25 cellular contexts compared by ENCODE assay signal in the genomic region with DNA sequence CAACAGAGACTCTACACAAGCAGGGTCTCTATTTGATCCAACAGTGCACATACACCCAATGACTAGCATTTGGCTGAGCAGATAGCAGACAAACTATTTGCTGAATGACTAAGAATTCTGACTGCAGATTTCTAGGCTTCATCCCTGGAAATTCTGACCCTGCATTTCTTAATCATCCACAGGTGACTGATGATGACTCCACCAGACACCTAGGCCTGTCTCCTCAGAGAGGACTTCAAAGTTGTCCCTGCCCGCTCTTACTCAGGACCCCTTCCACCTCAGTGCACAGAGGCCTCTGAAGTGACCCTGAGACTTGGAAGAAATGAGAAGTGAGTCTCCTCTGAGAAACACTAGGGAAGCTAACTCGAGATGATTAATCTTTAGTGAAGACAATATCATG. TPM values are rescaled to one million over a fixed set of nuclear protein-coding genes. Genes with fewer than 3 reads are reported as not detected.
A peak's percentile ranks its signal among the peaks of the same experiment; 100 is the strongest.
DNase-seq lines count a peak whose midpoint lies in the region; ATAC-seq, FAIRE-seq and TF ChIP-seq lines count a peak whose summit lies in the region.
"Had no signal": no experiment of that assay in that cellular context is flagged by ENCODE, and none has a peak within 500 bp of the region (broad histone marks: within the 10 kb centered on the region; RNA-seq: fewer than 3 reads in every experiment).

No MANE protein-coding gene starts in this region.

- TF ChIP-seq CTCF in SK-N-SH (IDR thresholded peaks at IDR 0.05) (no peak), A549 (IDR thresholded peaks at IDR 0.05) (no peak), PC-3 (conservative IDR thresholded peaks at IDR 0.05; ENCODE audit: low read depth, low read length) (no peak), fibroblast of mammary gland (conservative IDR thresholded peaks at IDR 0.05; ENCODE audit: control insufficient read depth, insufficient read depth, low read depth, low read length) (no peak), lower lobe of right lung (IDR thresholded peaks at IDR 0.05) (no peak)

- H3K36me3 ChIP-seq in SK-N-SH (replicated peaks in 1 of 2; ENCODE audit: control insufficient read depth in 1 of 2, insufficient read depth in 2 of 2, low read length in 1 of 2) (peaks cover 22 to 31% of the 10 kb centered on the region in 2 experiments), PC-3 (ENCODE audit: low read depth, low read length) (0 out of 2 replicates have a peak, but pooled peaks cover 8% of the 10 kb centered on the region), lower lobe of right lung (peaks cover 35% of the 10 kb centered on the region)
- H3K36me3 ChIP-seq: BE2C had no signal

- no peak overlapping the region for H3K9ac ChIP-seq in SK-N-SH
- H3K9ac ChIP-seq in PC-3 (ENCODE audit: low read length), result peak overlapping the region; percentile 65

- POLR2A ChIA-PET in SK-N-SH (lab: Yijun Ruan, JAX) (no interaction called here), A549 (lab: Yijun Ruan, JAX) (no interaction called here), PC-3 (lab: Charles Lee; ENCODE audit: unreplicated experiment) (no interaction called here)

- H3K27ac ChIP-seq in SK-N-SH (ENCODE audit: low read depth in 2 of 2, low read length in 1 of 2), result no peak overlapping the region; a peak in 1 of 4 replicates
- H3K27ac ChIP-seq in A549, result peak overlapping the region; percentile 69 to 84
- H3K27ac ChIP-seq in PC-3 (ENCODE audit: low read length), result peak overlapping the region; percentile 94
- H3K27ac ChIP-seq in lower lobe of right lung, result no peak overlapping the region
- H3K27ac ChIP-seq: body of pancreas had no signal

- no peak for FAIRE-seq in A549 (lab: Jason Lieb, UNC)
- FAIRE-seq: GM18507, TTC549 had no signal

- H3K9me2 ChIP-seq in SK-N-SH, result no peaks in the 10 kb centered on the region
- no peaks in the 10 kb centered on the region for H3K9me2 ChIP-seq in PC-3 (replicated peaks; ENCODE audit: low read length)

- intact Hi-C loops in PC-3 (cut with micrococcal nuclease), result no loop called here
- intact Hi-C loops in lower lobe of right lung (cut with DNase I), result no loop called here

- ATAC-seq in SK-N-SH treated with all-trans-retinoic acid at 6 μM for 48 hours, result no peak
- ATAC-seq in A549, result peak; percentile 75 to 87
- ATAC-seq in PC-3, result peak; percentile 61
- no peak for ATAC-seq in lower lobe of right lung
- ATAC-seq: body of pancreas, heart right ventricle, left ventricle myocardium superior, Right ventricle myocardium inferior had no signal

- CTCF ChIA-PET in SK-N-SH (lab: Yijun Ruan, JAX) (interaction anchor here (6.8 kb wide), 1 partner anchor 15 kb away, joined by 38 read pairs; no protein-coding TSS in a partner anchor), A549 (lab: Yijun Ruan, JAX) (interaction anchor here (1.2 to 1.3 kb wide), 2 partner anchors 13 to 17 kb away, joined by 3 to 5 read pairs; no protein-coding TSS in a partner anchor), PC-3 (lab: Charles Lee) (no interaction called here)

- WGBS in SK-N-SH (ENCODE audit: low lambda C conversion rate), result 66% methylated on average over 2 of the region's 2 CpGs
- 13% methylated on average over 2 of the region's 2 CpGs for WGBS in A549 (ENCODE audit: missing lambda C conversion rate)

- H3K4me1 ChIP-seq in SK-N-SH (ENCODE audit: control insufficient read depth in 1 of 2, insufficient read depth in 2 of 2, low read depth in 1 of 2, low read length in 1 of 2) (peaks cover 0 to 16% of the 10 kb centered on the region in 2 experiments; a peak in 1 of 4 replicates), A549 (peaks cover 71% of the 10 kb centered on the region), PC-3 (ENCODE audit: insufficient read depth, low read length) (peaks cover 74% of the 10 kb centered on the region), lower lobe of right lung (peaks cover 7% of the 10 kb centered on the region)
- H3K4me1 ChIP-seq: BE2C had no signal

- H3K9me3 ChIP-seq in SK-N-SH (no peaks in the 10 kb centered on the region), A549 (no peaks in the 10 kb centered on the region), PC-3 (ENCODE audit: low read length) (no peaks in the 10 kb centered on the region), lower lobe of right lung (no peaks in the 10 kb centered on the region)
- H3K9me3 ChIP-seq: BE2C, body of pancreas, heart right ventricle had no signal

- no peaks in the 10 kb centered on the region for H4K20me1 ChIP-seq in SK-N-SH (ENCODE audit: insufficient read depth)
- H4K20me1 ChIP-seq in PC-3 (ENCODE audit: low read length), result no peaks in the 10 kb centered on the region

- no peak for TF ChIP-seq RAD21 in SK-N-SH (IDR thresholded peaks at IDR 0.05; ENCODE audit: low read length)
- TF ChIP-seq RAD21 in A549 (conservative IDR thresholded peaks at IDR 0.05 in 1 of 2, IDR thresholded peaks at IDR 0.05 in 1 of 2), result no peak

- H3F3A ChIP-seq in SK-N-SH (replicated peaks; ENCODE audit: insufficient read depth) (peaks cover 22% of the 10 kb centered on the region), PC-3 (ENCODE audit: low read length, unreplicated experiment) (peaks cover 10% of the 10 kb centered on the region)

- H3K27me3 ChIP-seq in SK-N-SH (ENCODE audit: insufficient read depth) (no peaks in the 10 kb centered on the region), PC-3 (ENCODE audit: low read length) (no peaks in the 10 kb centered on the region), lower lobe of right lung (ENCODE audit: low read depth) (no peaks in the 10 kb centered on the region)
- H3K27me3 ChIP-seq: BE2C, body of pancreas, heart right ventricle had no signal

- no peak for TF ChIP-seq EP300 in SK-N-SH (IDR thresholded peaks at IDR 0.05; ENCODE audit: borderline replicate concordance in 1 of 2, low read depth in 1 of 2, low read length in 1 of 2)
- peak; percentile 37 to 74; a peak in 3 of 5 replicates for TF ChIP-seq EP300 in A549 (IDR thresholded peaks at IDR 0.05)

- BruUV-seq in PC-3 (replicated peaks; lab: Mats Ljungman, UMichigan), result no TSS peak

- DNase-seq in SK-N-SH (no peak), A549 (ENCODE audit: low read depth in 1 of 2, low spot score in 1 of 2) (peak; percentile 30 to 64), PC-3 (peak; percentile 93), fibroblast of mammary gland (ENCODE audit: low read depth) (peak; percentile 14), GM19240 (ENCODE audit: insufficient read length, low spot score) (no peak), lower lobe of right lung (no peak)
- DNase-seq in effector CD8-positive, alpha-beta T cell (lab: John Stamatoyannopoulos, UW), result no peak
- DNase-seq: 8988T; activated CD4-positive, alpha-beta T cell treated with anti-CD3 and anti-CD28 coated beads, Interleukin-2, amount 50 U/mL, for 4 hours; activated naive CD8-positive, alpha-beta T cell treated with anti-CD3 and anti-CD28 coated beads, Interleukin-2, amount 10 ng/mL, durations not matched to agents 7 days and 5 days; BE2C; body of pancreas; Calu3; endodermal cell; heart right ventricle; left ventricle myocardium superior; NCI-H1417 treated with DMSO at 0.1 percent for 48 hours; NCI-H526 treated with DMSO at 0.1 percent for 48 hours; nephron progenitor cell; posterior cingulate gyrus; SW 1271 had no signal

- H3K79me2 ChIP-seq in SK-N-SH (ENCODE audit: insufficient read depth), result no peaks in the 10 kb centered on the region
- no peaks in the 10 kb centered on the region for H3K79me2 ChIP-seq in PC-3 (ENCODE audit: low read length)

- H3K4me3 ChIP-seq in SK-N-SH (ENCODE audit: low read depth in 2 of 2, low read length in 1 of 2), result no peak overlapping the region
- no peak overlapping the region for H3K4me3 ChIP-seq in A549
- no peak overlapping the region for H3K4me3 ChIP-seq in PC-3 (ENCODE audit: low read length)
- no peak overlapping the region for H3K4me3 ChIP-seq in fibroblast of mammary gland (ENCODE audit: control insufficient read depth, low read depth, low read length)
- H3K4me3 ChIP-seq in lower lobe of right lung, result no peak overlapping the region
- H3K4me3 ChIP-seq: body of pancreas, heart right ventricle had no signal

- TF ChIP-seq POLR2A in A549 (IDR thresholded peaks at IDR 0.05; ENCODE audit: low read length), result no peak

- H2AFZ ChIP-seq in SK-N-SH (ENCODE audit: low read depth), result no peak overlapping the region
- no peak overlapping the region for H2AFZ ChIP-seq in PC-3 (ENCODE audit: low read length)

- H3K4me2 ChIP-seq in SK-N-SH, result no peak overlapping the region
- H3K4me2 ChIP-seq in A549, result peak overlapping the region; percentile 48
- H3K4me2 ChIP-seq in PC-3 (ENCODE audit: low read length), result 0 out of 2 replicates have a peak overlapping the region, but pooled peaks have one; percentile 42

TF ChIP-seq in SK-N-SH, 30 proteins besides CTCF, POLR2A, EP300 and RAD21:
- no peak for TF ChIP-seq SIN3A (IDR thresholded peaks at IDR 0.05; ENCODE audit: borderline replicate concordance, low read depth, low read length)
- TF ChIP-seq FOSL2 (IDR thresholded peaks at IDR 0.05; ENCODE audit: borderline replicate concordance, low read depth), result 0 out of 2 replicates have a peak, but pooled peaks have one; percentile 20

TF ChIP-seq in A549, 52 proteins besides CTCF, POLR2A, EP300 and RAD21 (continues in another document):
- TF ChIP-seq JUNB (IDR thresholded peaks at IDR 0.05) (peak; percentile 82), CEBPB (IDR thresholded peaks at IDR 0.05) (peak in 1 of 2 experiments; percentile 36; a peak in 1 of 4 replicates)

RNA-seq across cellular contexts. Expression of gene SEPTIN10, which starts 51.3 kb away (rescaled TPM):
- polyA plus RNA-seq in SK-N-SH (2012; rRNA removed), result 39.1 and 46.5 TPM in 2 replicates
- polyA plus RNA-seq in SK-N-SH (2012; cell fraction: cytosol; rRNA removed), result 61.3 and 64.1 TPM in 2 replicates
- polyA plus RNA-seq in SK-N-SH (2012; cell fraction: nucleus; rRNA removed), result 21.0 and 32.9 TPM in 2 replicates
- 76.9 and 87.6 TPM in 2 replicates for polyA plus RNA-seq in A549 (2011; rRNA removed)
- 23.1 and 28.0 TPM in 2 replicates for polyA plus RNA-seq in A549 (2012; cell fraction: cytosol; rRNA removed)
- polyA plus RNA-seq in A549 (2012; cell fraction: nucleus; rRNA removed), result 10.3 and 12.1 TPM in 2 replicates
- polyA plus RNA-seq in A549 (2017; fragmentation: RNase III; extraction: RNeasy Plus Mini Kit Qiagen cat#74134 plus additional on column Dnase treatment), result 84.8 to 95.0 TPM (median 93.1 TPM) in 3 replicates
- 46.9 and 49.9 TPM in 2 replicates for polyA minus RNA-seq in A549 (2011; rRNA and poly(A)+ RNA removed)
- total RNA-seq in PC-3 (2014; rRNA removed), result 22.1 and 36.1 TPM in 2 replicates
- total RNA-seq in lower lobe of right lung, result 86.9 TPM

RNA-seq across cellular contexts. Expression of gene SOWAHC, which starts 51.7 kb away (rescaled TPM):
- polyA plus RNA-seq in SK-N-SH (2012; rRNA removed) (2.4 and 2.9 TPM in 2 replicates), A549 (2011; rRNA removed) (9.9 and 13.7 TPM in 2 replicates), A549 (2017; fragmentation: RNase III; extraction: RNeasy Plus Mini Kit Qiagen cat#74134 plus additional on column Dnase treatment) (11.7 to 14.2 TPM (median 13.4 TPM) in 3 replicates)
- 3.1 and 3.4 TPM in 2 replicates for polyA plus RNA-seq in SK-N-SH (2012; cell fraction: cytosol; rRNA removed)
- 2.2 and 2.4 TPM in 2 replicates for polyA plus RNA-seq in SK-N-SH (2012; cell fraction: nucleus; rRNA removed)
- polyA plus RNA-seq in A549 (2012; cell fraction: cytosol; rRNA removed), result 6.9 and 9.8 TPM in 2 replicates
- 5.4 and 8.0 TPM in 2 replicates for polyA plus RNA-seq in A549 (2012; cell fraction: nucleus; rRNA removed)
- polyA minus RNA-seq in A549 (2011; rRNA and poly(A)+ RNA removed), result 5.8 and 6.5 TPM in 2 replicates
- total RNA-seq in PC-3 (2014; rRNA removed) (27.4 and 41.1 TPM in 2 replicates), lower lobe of right lung (20.8 TPM)

Comparison
In these comparisons a context has a peak if more than half of its experiments do, and no peak if none do; other contexts are left out.
1. DNase-seq: peak in A549 (2 of 2), PC-3 (single experiment) and fibroblast of mammary gland (single experiment); none in SK-N-SH (single experiment), GM19240 (single experiment), effector CD8-positive, alpha-beta T cell (single experiment) and lower lobe of right lung (single experiment).
2. H3K27ac ChIP-seq: peak in A549 (2 of 2) and PC-3 (single experiment); none in SK-N-SH (0 of 2) and lower lobe of right lung (single experiment).
3. ATAC-seq: peak in A549 (2 of 2) and PC-3 (single experiment); none in SK-N-SH treated with all-trans-retinoic acid at 6 μM for 48 hours (single experiment) and lower lobe of right lung (0 of 2).
4. Of the 12 proteins assayed by ChIP-seq in both A549 and SK-N-SH: peak only in A549: EP300; only in SK-N-SH: none; in both: FOSL2; in neither: 10.